ENCODE assay signal across 11 cellular contexts in the genomic region with DNA sequence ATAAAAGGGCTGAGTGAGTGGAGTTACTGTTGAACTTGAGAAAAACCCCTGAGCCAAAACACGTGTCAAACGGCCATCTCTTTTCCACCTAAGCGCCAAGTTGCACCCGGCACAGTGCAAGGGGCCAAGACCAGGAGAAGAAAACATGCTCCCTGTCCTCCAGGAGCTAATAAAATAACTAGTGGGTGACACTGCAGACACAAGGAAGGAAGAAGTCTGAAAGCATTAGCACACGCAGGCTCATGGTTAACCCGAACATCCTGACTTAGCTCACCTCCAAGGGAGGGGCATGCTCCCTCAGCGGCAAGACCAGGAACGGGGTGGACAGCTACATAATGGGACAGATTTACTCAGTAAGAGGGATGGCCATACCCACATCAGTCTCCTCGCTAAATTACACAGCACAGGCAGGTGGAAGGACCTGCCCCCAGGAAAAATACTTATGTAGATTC.
DNase-seq lines count a peak whose midpoint lies in the region; ATAC-seq, FAIRE-seq and TF ChIP-seq lines count a peak whose summit lies in the region.
"Had no signal": no experiment of that assay in that cellular context is flagged by ENCODE, and none has a peak within 500 bp of the region (broad histone marks: within the 10 kb centered on the region; RNA-seq: fewer than 3 reads in every experiment).

No MANE protein-coding gene starts in this region.

- H2AFZ ChIP-seq in keratinocyte (ENCODE audit: control insufficient read depth, low read length) = no peak overlapping the region

- no peaks in the 10 kb centered on the region for H3K27me3 ChIP-seq in keratinocyte (ENCODE audit: control insufficient read depth, extremely low read depth, insufficient read depth, low read length)
- H3K27me3 ChIP-seq: gastrocnemius medialis, thyroid gland had no signal

- peak overlapping the region; percentile 86 for H3K27ac Mint-ChIP-seq in activated CD4-positive, alpha-beta T cell treated with anti-CD3 and anti-CD28 coated beads, Interleukin-2, amount 10 ng/mL, durations not matched to agents 7 days and 5 days
- peak overlapping the region; percentile 99 for H3K27ac Mint-ChIP-seq in stimulated activated naive CD8-positive, alpha-beta T cell treated with anti-CD3 and anti-CD28 coated beads, Interleukin-15, Interleukin-2, amounts not matched to agents 100 ng/mL and 50 ng/mL, for 24 hours
- H3K27ac Mint-ChIP-seq in osteocyte (ENCODE audit: unreplicated experiment) = no peak overlapping the region

- ATAC-seq in HG03135 (IDR thresholded peaks at IDR 0.05; ENCODE audit: unreplicated experiment) (no peak), GM19395 (IDR thresholded peaks at IDR 0.05; ENCODE audit: unreplicated experiment) (no peak)
- ATAC-seq: gastrocnemius medialis had no signal

- no peaks in the 10 kb centered on the region for H3K9me3 Mint-ChIP-seq in activated CD4-positive, alpha-beta T cell treated with anti-CD3 and anti-CD28 coated beads, Interleukin-2, amount 10 ng/mL, durations not matched to agents 7 days and 5 days
- no peaks in the 10 kb centered on the region for H3K9me3 Mint-ChIP-seq in stimulated activated naive CD8-positive, alpha-beta T cell treated with anti-CD3 and anti-CD28 coated beads, Interleukin-15, Interleukin-2, amounts not matched to agents 100 ng/mL and 50 ng/mL, for 24 hours
- no peaks in the 10 kb centered on the region for H3K9me3 Mint-ChIP-seq in osteocyte (ENCODE audit: unreplicated experiment)

- peaks cover 91% of the 10 kb centered on the region for H3K4me1 Mint-ChIP-seq in activated CD4-positive, alpha-beta T cell treated with anti-CD3 and anti-CD28 coated beads, Interleukin-2, amount 10 ng/mL, durations not matched to agents 7 days and 5 days
- peaks cover 95% of the 10 kb centered on the region for H3K4me1 Mint-ChIP-seq in stimulated activated naive CD8-positive, alpha-beta T cell treated with anti-CD3 and anti-CD28 coated beads, Interleukin-15, Interleukin-2, amounts not matched to agents 100 ng/mL and 50 ng/mL, for 24 hours (ENCODE audit: low read depth)
- peaks cover 56% of the 10 kb centered on the region for H3K4me1 Mint-ChIP-seq in osteocyte (ENCODE audit: unreplicated experiment)

- dilution Hi-C loops in keratinocyte (cut with MboI; ENCODE audit: extremely low pct_ligation_motif_present, low sequenced_read_pairs) = no loop called here

- H3K36me3 Mint-ChIP-seq in activated CD4-positive, alpha-beta T cell treated with anti-CD3 and anti-CD28 coated beads, Interleukin-2, amount 10 ng/mL, durations not matched to agents 7 days and 5 days (ENCODE audit: low read depth) = peaks cover 65% of the 10 kb centered on the region
- peaks cover 23% of the 10 kb centered on the region for H3K36me3 Mint-ChIP-seq in stimulated activated naive CD8-positive, alpha-beta T cell treated with anti-CD3 and anti-CD28 coated beads, Interleukin-15, Interleukin-2, amounts not matched to agents 100 ng/mL and 50 ng/mL, for 24 hours (ENCODE audit: low read depth)
- H3K36me3 Mint-ChIP-seq in osteocyte (ENCODE audit: unreplicated experiment) = peaks cover 10% of the 10 kb centered on the region

- no peak overlapping the region for H3K27ac ChIP-seq in keratinocyte (ENCODE audit: control insufficient read depth, insufficient read depth, low read length)
- H3K27ac ChIP-seq: gastrocnemius medialis had no signal

- H3K4me1 ChIP-seq in keratinocyte (ENCODE audit: control insufficient read depth, extremely low read depth, insufficient read depth, low read length) = peaks cover 18% of the 10 kb centered on the region

- TF ChIP-seq CTCF in keratinocyte (optimal IDR thresholded peaks at IDR 0.05 in 1 of 3, IDR thresholded peaks at IDR 0.05 in 1 of 3, conservative IDR thresholded peaks at IDR 0.05 in 1 of 3; ENCODE audit: extremely low read depth in 1 of 3, insufficient read depth in 2 of 3, low read length in 3 of 3) (no peak), osteocyte (IDR thresholded peaks at IDR 0.05) (no peak)

- no peak for FAIRE-seq in keratinocyte (lab: Jason Lieb, UNC)

- H3K36me3 ChIP-seq in keratinocyte (ENCODE audit: control insufficient read depth in 2 of 2, extremely low read depth in 1 of 2, insufficient read depth in 2 of 2, low read length in 2 of 2) = no peaks in the 10 kb centered on the region
- H3K36me3 ChIP-seq: gastrocnemius medialis, thyroid gland had no signal

- peak overlapping the region; percentile 47 for H3K4me2 ChIP-seq in keratinocyte (ENCODE audit: control insufficient read depth, extremely low read depth, insufficient read depth, low read depth, low read length)

- CTCF ChIA-PET in activated CD4-positive, alpha-beta T cell treated with anti-CD3 and anti-CD28 coated beads, Interleukin-2, amount 10 ng/mL, durations not matched to agents 7 days and 5 days (lab: Charles Lee) = interaction anchor here (0.7 to 2.0 kb wide), 7 partner anchors 9 to 38 kb away, joined by 3 to 6 read pairs (median 4); no protein-coding TSS in a partner anchor

- no peaks in the 10 kb centered on the region for H3K9me1 ChIP-seq in keratinocyte (ENCODE audit: control insufficient read depth, extremely low read depth, insufficient read depth, low read length)

- H3K79me2 ChIP-seq in keratinocyte (ENCODE audit: control insufficient read depth, insufficient read depth, low read length) = no peaks in the 10 kb centered on the region

- no peaks in the 10 kb centered on the region for H3K9me3 ChIP-seq in keratinocyte (ENCODE audit: control insufficient read depth, low read depth, low read length)
- H3K9me3 ChIP-seq: gastrocnemius medialis, thyroid gland had no signal

- H3K27me3 Mint-ChIP-seq in activated CD4-positive, alpha-beta T cell treated with anti-CD3 and anti-CD28 coated beads, Interleukin-2, amount 10 ng/mL, durations not matched to agents 7 days and 5 days = no peaks in the 10 kb centered on the region
- no peaks in the 10 kb centered on the region for H3K27me3 Mint-ChIP-seq in stimulated activated naive CD8-positive, alpha-beta T cell treated with anti-CD3 and anti-CD28 coated beads, Interleukin-15, Interleukin-2, amounts not matched to agents 100 ng/mL and 50 ng/mL, for 24 hours
- no peaks in the 10 kb centered on the region for H3K27me3 Mint-ChIP-seq in osteocyte (ENCODE audit: unreplicated experiment)

- POLR2A ChIA-PET in activated CD4-positive, alpha-beta T cell treated with anti-CD3 and anti-CD28 coated beads, Interleukin-2, amount 10 ng/mL, durations not matched to agents 7 days and 5 days (lab: Charles Lee) = interaction anchor here (0.9 kb wide), 1 partner anchor 32 kb away, joined by 5 read pairs; no protein-coding TSS in a partner anchor

- H4K20me1 ChIP-seq in keratinocyte (ENCODE audit: control insufficient read depth, extremely low read depth, insufficient read depth, low read length) = no peaks in the 10 kb centered on the region

- DNase-seq in activated CD4-positive, alpha-beta T cell treated with anti-CD3 and anti-CD28 coated beads for 48 hours = peak; percentile 63
- DNase-seq in activated CD4-positive, alpha-beta T cell treated with anti-CD3 and anti-CD28 coated beads, Interleukin-2, amount 50 U/mL, for 1 hour = no peak
- peak; percentile 29 for DNase-seq in activated CD4-positive, alpha-beta T cell treated with anti-CD3 and anti-CD28 coated beads, Interleukin-2, amount 10 ng/mL, durations not matched to agents 7 days and 5 days
- DNase-seq in keratinocyte (ENCODE audit: low read depth, low spot score) (no peak), osteocyte (ENCODE audit: extremely low spot score, unreplicated experiment) (no peak)
- DNase-seq: gastrocnemius medialis, NCI-H1105 treated with DMSO at 0.1 percent for 48 hours, thyroid gland had no signal

- no peak overlapping the region for H3K4me3 ChIP-seq in keratinocyte (ENCODE audit: control insufficient read depth in 2 of 3, extremely low read depth in 1 of 3, insufficient read depth in 2 of 3, low read depth in 1 of 3, low read length in 3 of 3)
- H3K4me3 ChIP-seq: gastrocnemius medialis, thyroid gland had no signal

- H3K9ac ChIP-seq in keratinocyte (ENCODE audit: control insufficient read depth, extremely low read depth, insufficient read depth, low read length) = no peak overlapping the region

- H3K4me3 Mint-ChIP-seq in activated CD4-positive, alpha-beta T cell treated with anti-CD3 and anti-CD28 coated beads, Interleukin-2, amount 10 ng/mL, durations not matched to agents 7 days and 5 days = peak overlapping the region; percentile 63
- peak overlapping the region; percentile 77 for H3K4me3 Mint-ChIP-seq in stimulated activated naive CD8-positive, alpha-beta T cell treated with anti-CD3 and anti-CD28 coated beads, Interleukin-15, Interleukin-2, amounts not matched to agents 100 ng/mL and 50 ng/mL, for 24 hours
- H3K4me3 Mint-ChIP-seq in osteocyte (ENCODE audit: unreplicated experiment) = no peak overlapping the region

Comparison
In these comparisons a context has a peak if more than half of its experiments do, and no peak if none do; other contexts are left out.
1. DNase-seq: peak in activated CD4-positive, alpha-beta T cell treated with anti-CD3 and anti-CD28 coated beads for 48 hours (single experiment) and activated CD4-positive, alpha-beta T cell treated with anti-CD3 and anti-CD28 coated beads, Interleukin-2, amount 10 ng/mL, durations not matched to agents 7 days and 5 days (single experiment); none in activated CD4-positive, alpha-beta T cell treated with anti-CD3 and anti-CD28 coated beads, Interleukin-2, amount 50 U/mL, for 1 hour (single experiment), keratinocyte (single experiment) and osteocyte (single experiment).